In the genomic region with DNA sequence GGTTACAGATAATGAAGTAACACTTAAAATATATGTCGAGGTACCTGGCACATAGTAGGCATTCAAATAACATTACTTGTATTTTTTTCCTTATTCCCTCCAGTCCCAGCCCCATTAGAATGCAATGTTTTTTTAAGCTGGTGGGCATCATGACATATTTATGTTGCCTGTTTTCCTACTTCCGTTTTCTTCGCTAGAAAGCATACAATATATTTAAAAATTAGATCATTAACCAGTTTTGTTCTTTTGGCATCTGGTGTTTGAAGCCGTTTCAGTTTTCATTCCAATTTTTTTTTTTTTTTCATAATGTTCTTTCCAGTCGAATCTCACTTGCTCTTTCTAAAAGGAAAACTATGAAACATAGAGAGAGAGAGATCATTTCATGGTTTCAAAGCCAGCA, we compare ENCODE assay signal across 17 cellular contexts.
A peak's percentile ranks its signal among the peaks of the same experiment; 100 is the strongest.
DNase-seq lines count a peak whose midpoint lies in the region; ATAC-seq and TF ChIP-seq lines count a peak whose summit lies in the region.
"Had no signal": no experiment of that assay in that cellular context is flagged by ENCODE, and none has a peak within 500 bp of the region (broad histone marks: within the 10 kb centered on the region; RNA-seq: fewer than 3 reads in every experiment).

No MANE protein-coding gene starts in this region.

- DNase-seq in NCI-H1694 (lab: John Stamatoyannopoulos, UW) (peak; percentile 12), EL (no peak), glutamatergic neuron (no peak)
- DNase-seq in activated CD8-positive, alpha-beta memory T cell treated with anti-CD3 and anti-CD28 coated beads for 24 hours: no peak
- DNase-seq: C1 segment of cervical spinal cord; Caco-2; CD4-positive, alpha-beta memory T cell; DMS153; DND-41; GDM1; H9 had no signal

- no peak overlapping the region for H3K4me3 Mint-ChIP-seq in glutamatergic neuron (ENCODE audit: unreplicated experiment)
- H3K4me3 Mint-ChIP-seq: CD4-positive, alpha-beta memory T cell; GM23338; H9 had no signal

- no peaks in the 10 kb centered on the region for H3K36me3 Mint-ChIP-seq in glutamatergic neuron (ENCODE audit: unreplicated experiment)
- H3K36me3 Mint-ChIP-seq: CD4-positive, alpha-beta memory T cell had no signal

- H3K4me2 ChIP-seq in OCI-LY3 (ENCODE audit: low read length): peak overlapping the region; percentile 19; the same call in 1 of the 2 replicates
- H3K4me2 ChIP-seq: GM23338 had no signal

- H3K9me3 Mint-ChIP-seq in glutamatergic neuron (ENCODE audit: unreplicated experiment): no peaks in the 10 kb centered on the region
- H3K9me3 Mint-ChIP-seq: CD4-positive, alpha-beta memory T cell; GM23338; H9 had no signal

- H3K27ac ChIP-seq in OCI-LY3 (ENCODE audit: low read length): no peak overlapping the region

- peaks cover 6% of the 10 kb centered on the region; the same call in 1 of the 2 replicates for H3K4me1 ChIP-seq in OCI-LY3 (ENCODE audit: low read length)
- H3K4me1 ChIP-seq: Caco-2 had no signal

- H2AFZ ChIP-seq in OCI-LY3 (ENCODE audit: low read depth, low read length): no peak overlapping the region
- H2AFZ ChIP-seq: GM23338 had no signal

- no peak overlapping the region for H3K27ac Mint-ChIP-seq in glutamatergic neuron (ENCODE audit: unreplicated experiment)
- H3K27ac Mint-ChIP-seq: CD4-positive, alpha-beta memory T cell; GM23338; H9 had no signal

- no peaks in the 10 kb centered on the region for H3K79me2 ChIP-seq in OCI-LY3 (ENCODE audit: low read length)

- ATAC-seq in GM18870 (IDR thresholded peaks at IDR 0.05; ENCODE audit: unreplicated experiment) (peak; percentile 60), HG03354 (IDR thresholded peaks at IDR 0.05; ENCODE audit: poor library complexity, severe bottlenecking, unreplicated experiment) (peak; percentile 63), HG03520 (IDR thresholded peaks at IDR 0.05; ENCODE audit: unreplicated experiment) (no peak)
- ATAC-seq: GM23338, HCT116 had no signal

- H4K20me1 ChIP-seq in OCI-LY3 (ENCODE audit: insufficient read depth, low read length): no peaks in the 10 kb centered on the region

- no peak overlapping the region; the same call in 1 of the 2 replicates for H3K4me3 ChIP-seq in OCI-LY3 (ENCODE audit: low read length)
- H3K4me3 ChIP-seq: GM23338 had no signal

- H3K9ac ChIP-seq in OCI-LY3 (ENCODE audit: low read length): no peak overlapping the region

- TF ChIP-seq CTCF in OCI-LY3 (IDR thresholded peaks at IDR 0.05; ENCODE audit: low read depth, low read length) (no peak), glutamatergic neuron (IDR thresholded peaks at IDR 0.05; ENCODE audit: partially characterized antibody, unreplicated experiment) (no peak)

- H3K27me3 Mint-ChIP-seq in glutamatergic neuron (ENCODE audit: unreplicated experiment): no peaks in the 10 kb centered on the region
- H3K27me3 Mint-ChIP-seq: CD4-positive, alpha-beta memory T cell had no signal

- H3K36me3 ChIP-seq in OCI-LY3 (replicated peaks; ENCODE audit: low read depth, low read length): no peaks in the 10 kb centered on the region

- no peaks in the 10 kb centered on the region for H3K9me3 ChIP-seq in OCI-LY3 (ENCODE audit: insufficient read depth, low read length)
- H3K9me3 ChIP-seq: Caco-2 had no signal

- peaks cover 4% of the 10 kb centered on the region for H3K4me1 Mint-ChIP-seq in glutamatergic neuron (ENCODE audit: low read depth, unreplicated experiment)
- H3K4me1 Mint-ChIP-seq: CD4-positive, alpha-beta memory T cell; GM23338; H9 had no signal

- no peaks in the 10 kb centered on the region for H3K27me3 ChIP-seq in OCI-LY3 (ENCODE audit: low read depth, low read length)
